ENCODE assay signal across 1 cellular context in the genomic region with DNA sequence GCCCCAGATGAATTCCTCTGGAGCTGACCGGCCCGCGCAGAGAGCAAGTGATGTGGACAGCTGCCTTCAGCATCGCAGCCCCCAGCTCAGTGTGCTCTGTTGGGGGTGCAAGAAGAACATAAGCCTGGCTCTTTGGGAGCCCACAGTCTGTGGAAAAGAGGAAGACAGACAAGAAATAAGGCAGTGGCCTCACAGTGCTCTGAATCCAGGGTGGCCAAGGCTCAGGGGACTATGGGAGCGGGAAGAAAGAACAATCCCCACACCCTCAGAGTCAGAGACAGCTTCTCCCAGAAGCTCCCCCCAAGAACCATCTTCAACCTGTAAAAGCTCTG.
TF ChIP-seq lines count a peak whose summit lies in the region.

No MANE protein-coding gene starts in this region.

TF ChIP-seq in HepG2, 621 proteins besides CTCF, POLR2A, EP300 and RAD21 (continued from another document):
- TF ChIP-seq, protein P1, sequence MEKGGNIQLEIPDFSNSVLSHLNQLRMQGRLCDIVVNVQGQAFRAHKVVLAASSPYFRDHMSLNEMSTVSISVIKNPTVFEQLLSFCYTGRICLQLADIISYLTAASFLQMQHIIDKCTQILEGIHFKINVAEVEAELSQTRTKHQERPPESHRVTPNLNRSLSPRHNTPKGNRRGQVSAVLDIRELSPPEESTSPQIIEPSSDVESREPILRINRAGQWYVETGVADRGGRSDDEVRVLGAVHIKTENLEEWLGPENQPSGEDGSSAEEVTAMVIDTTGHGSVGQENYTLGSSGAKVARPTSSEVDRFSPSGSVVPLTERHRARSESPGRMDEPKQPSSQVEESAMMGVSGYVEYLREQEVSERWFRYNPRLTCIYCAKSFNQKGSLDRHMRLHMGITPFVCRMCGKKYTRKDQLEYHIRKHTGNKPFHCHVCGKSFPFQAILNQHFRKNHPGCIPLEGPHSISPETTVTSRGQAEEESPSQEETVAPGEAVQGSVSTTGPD (CRISPR knock-in tag; IDR thresholded peaks at IDR 0.05): peak; percentile 55; the same call in 1 of the 2 replicates
- TF ChIP-seq, protein P2, sequence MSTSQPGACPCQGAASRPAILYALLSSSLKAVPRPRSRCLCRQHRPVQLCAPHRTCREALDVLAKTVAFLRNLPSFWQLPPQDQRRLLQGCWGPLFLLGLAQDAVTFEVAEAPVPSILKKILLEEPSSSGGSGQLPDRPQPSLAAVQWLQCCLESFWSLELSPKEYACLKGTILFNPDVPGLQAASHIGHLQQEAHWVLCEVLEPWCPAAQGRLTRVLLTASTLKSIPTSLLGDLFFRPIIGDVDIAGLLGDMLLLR (CRISPR knock-in tag; IDR thresholded peaks at IDR 0.05): no peak
- 0 out of 2 replicates have a peak, but pooled peaks have one; percentile 0 for TF ChIP-seq ZNF446 (CRISPR knock-in tag; IDR thresholded peaks at IDR 0.05)
- 0 out of 2 replicates have a peak, but pooled peaks have one; percentile 9 for TF ChIP-seq ZNF264 (CRISPR knock-in tag; IDR thresholded peaks at IDR 0.05)
- no peak for TF ChIP-seq ZNF614 (CRISPR knock-in tag; IDR thresholded peaks at IDR 0.05; ENCODE audit: borderline replicate concordance)
- TF ChIP-seq, protein P3, sequence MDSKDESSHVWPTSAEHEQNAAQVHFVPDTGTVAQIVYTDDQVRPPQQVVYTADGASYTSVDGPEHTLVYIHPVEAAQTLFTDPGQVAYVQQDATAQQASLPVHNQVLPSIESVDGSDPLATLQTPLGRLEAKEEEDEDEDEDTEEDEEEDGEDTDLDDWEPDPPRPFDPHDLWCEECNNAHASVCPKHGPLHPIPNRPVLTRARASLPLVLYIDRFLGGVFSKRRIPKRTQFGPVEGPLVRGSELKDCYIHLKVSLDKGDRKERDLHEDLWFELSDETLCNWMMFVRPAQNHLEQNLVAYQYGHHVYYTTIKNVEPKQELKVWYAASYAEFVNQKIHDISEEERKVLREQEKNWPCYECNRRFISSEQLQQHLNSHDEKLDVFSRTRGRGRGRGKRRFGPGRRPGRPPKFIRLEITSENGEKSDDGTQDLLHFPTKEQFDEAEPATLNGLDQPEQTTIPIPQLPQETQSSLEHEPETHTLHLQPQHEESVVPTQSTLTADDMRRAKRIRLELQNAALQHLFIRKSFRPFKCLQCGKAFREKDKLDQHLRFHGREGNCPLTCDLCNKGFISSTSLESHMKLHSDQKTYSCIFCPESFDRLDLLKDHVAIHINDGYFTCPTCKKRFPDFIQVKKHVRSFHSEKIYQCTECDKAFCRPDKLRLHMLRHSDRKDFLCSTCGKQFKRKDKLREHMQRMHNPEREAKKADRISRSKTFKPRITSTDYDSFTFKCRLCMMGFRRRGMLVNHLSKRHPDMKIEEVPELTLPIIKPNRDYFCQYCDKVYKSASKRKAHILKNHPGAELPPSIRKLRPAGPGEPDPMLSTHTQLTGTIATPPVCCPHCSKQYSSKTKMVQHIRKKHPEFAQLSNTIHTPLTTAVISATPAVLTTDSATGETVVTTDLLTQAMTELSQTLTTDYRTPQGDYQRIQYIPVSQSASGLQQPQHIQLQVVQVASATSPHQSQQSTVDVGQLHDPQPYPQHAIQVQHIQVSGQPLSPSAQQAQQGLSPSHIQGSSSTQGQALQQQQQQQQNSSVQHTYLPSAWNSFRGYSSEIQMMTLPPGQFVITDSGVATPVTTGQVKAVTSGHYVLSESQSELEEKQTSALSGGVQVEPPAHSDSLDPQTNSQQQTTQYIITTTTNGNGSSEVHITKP (CRISPR knock-in tag; IDR thresholded peaks at IDR 0.05; ENCODE audit: low read depth): 0 out of 2 replicates have a peak, but pooled peaks have one; percentile 0
- TF ChIP-seq, protein P4, sequence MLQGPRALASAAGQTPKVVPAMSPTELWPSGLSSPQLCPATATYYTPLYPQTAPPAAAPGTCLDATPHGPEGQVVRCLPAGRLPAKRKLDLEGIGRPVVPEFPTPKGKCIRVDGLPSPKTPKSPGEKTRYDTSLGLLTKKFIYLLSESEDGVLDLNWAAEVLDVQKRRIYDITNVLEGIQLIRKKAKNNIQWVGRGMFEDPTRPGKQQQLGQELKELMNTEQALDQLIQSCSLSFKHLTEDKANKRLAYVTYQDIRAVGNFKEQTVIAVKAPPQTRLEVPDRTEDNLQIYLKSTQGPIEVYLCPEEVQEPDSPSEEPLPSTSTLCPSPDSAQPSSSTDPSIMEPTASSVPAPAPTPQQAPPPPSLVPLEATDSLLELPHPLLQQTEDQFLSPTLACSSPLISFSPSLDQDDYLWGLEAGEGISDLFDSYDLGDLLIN (CRISPR knock-in tag; IDR thresholded peaks at IDR 0.05; ENCODE audit: borderline replicate concordance): no peak
- TF ChIP-seq NCOA1 (CRISPR knock-in tag; IDR thresholded peaks at IDR 0.05): 0 out of 2 replicates have a peak, but pooled peaks have one; percentile 13
